In genomic region chr18:13235326-13235937, GRCh38 we compare ENCODE assay signal across 15 cellular contexts. TPM values are rescaled to one million over a fixed set of nuclear protein-coding genes. Genes with fewer than 3 reads are reported as not detected.
DNase-seq lines count a peak whose midpoint lies in the region; ATAC-seq and TF ChIP-seq lines count a peak whose summit lies in the region.
"Had no signal": no experiment of that assay in that cellular context is flagged by ENCODE, and none has a peak within 500 bp of the region (broad histone marks: within the 10 kb centered on the region; RNA-seq: fewer than 3 reads in every experiment).

No MANE protein-coding gene starts in this region.

- DNase-seq in activated T-cell treated with anti-CD3 and anti-CD28 coated beads, Interleukin-2, amount 50 U/mL, for 24 hours = peak; percentile 18
- no peak for DNase-seq in activated T-cell treated with anti-CD3 and anti-CD28 coated beads, Interleukin-2, amount 50 U/mL, for 4 hours
- peak; percentile 11 for DNase-seq in astrocyte of the spinal cord (ENCODE audit: low read depth, low spot score)
- DNase-seq in kidney glomerular epithelial cell (lab: John Stamatoyannopoulos, UW) = peak; percentile 10
- peak; percentile 14 for DNase-seq in stimulated activated CD8-positive, alpha-beta memory T cell treated with anti-CD3 and anti-CD28 coated beads, Interleukin-4, amount 100 ng/mL, for 48 hours
- DNase-seq in stimulated activated CD4-positive, alpha-beta T cell treated with anti-CD3 and anti-CD28 coated beads, Interleukin-1b, Interleukin-23, amount 100 ng/mL, for 48 hours = no peak
- DNase-seq: activated naive CD4-positive, alpha-beta T cell treated with Interleukin-2 at 50 U/mL for 16 hours; effector CD8-positive, alpha-beta T cell; natural killer cell; NCI-H1048 had no signal

- no peak overlapping the region for H3K4me3 ChIP-seq in astrocyte of the spinal cord (ENCODE audit: low read depth, low read length)
- H3K4me3 ChIP-seq: body of pancreas, Peyer's patch had no signal

- H3K27ac Mint-ChIP-seq in activated T-cell treated with anti-CD3 and anti-CD28 coated beads, Interleukin-2, amount 50 U/mL, for 24 hours = no peak overlapping the region
- H3K27ac Mint-ChIP-seq: natural killer cell, progenitor cell of endocrine pancreas had no signal

- ATAC-seq in activated T-cell treated with anti-CD3 and anti-CD28 coated beads, Interleukin-2, amount 50 U/mL, for 4 hours = no peak
- ATAC-seq in GM19324 (IDR thresholded peaks at IDR 0.05; ENCODE audit: low FRiP score, unreplicated experiment) (no peak), HG02759 (IDR thresholded peaks at IDR 0.05; ENCODE audit: unreplicated experiment) (no peak)
- ATAC-seq: natural killer cell had no signal

- peaks cover 1% of the 10 kb centered on the region for H3K4me1 Mint-ChIP-seq in activated T-cell treated with anti-CD3 and anti-CD28 coated beads, Interleukin-2, amount 50 U/mL, for 24 hours (ENCODE audit: low read depth)
- H3K4me1 Mint-ChIP-seq in activated T-cell treated with anti-CD3 and anti-CD28 coated beads, Interleukin-2, amount 50 U/mL, for 4 hours (ENCODE audit: low read depth) = no peaks in the 10 kb centered on the region
- H3K4me1 Mint-ChIP-seq: natural killer cell had no signal

- no peaks in the 10 kb centered on the region for H3K9me3 Mint-ChIP-seq in activated T-cell treated with anti-CD3 and anti-CD28 coated beads, Interleukin-2, amount 50 U/mL, for 24 hours
- H3K9me3 Mint-ChIP-seq in activated T-cell treated with anti-CD3 and anti-CD28 coated beads, Interleukin-2, amount 50 U/mL, for 4 hours = no peaks in the 10 kb centered on the region
- H3K9me3 Mint-ChIP-seq: natural killer cell had no signal

- no peaks in the 10 kb centered on the region for H3K36me3 Mint-ChIP-seq in activated T-cell treated with anti-CD3 and anti-CD28 coated beads, Interleukin-2, amount 50 U/mL, for 24 hours (ENCODE audit: low read depth)
- H3K36me3 Mint-ChIP-seq in activated T-cell treated with anti-CD3 and anti-CD28 coated beads, Interleukin-2, amount 50 U/mL, for 4 hours (ENCODE audit: insufficient read depth) = no peaks in the 10 kb centered on the region
- H3K36me3 Mint-ChIP-seq: natural killer cell had no signal

- H3K4me3 Mint-ChIP-seq in activated T-cell treated with anti-CD3 and anti-CD28 coated beads, Interleukin-2, amount 50 U/mL, for 24 hours = no peak overlapping the region
- H3K4me3 Mint-ChIP-seq in activated T-cell treated with anti-CD3 and anti-CD28 coated beads, Interleukin-2, amount 50 U/mL, for 4 hours = no peak overlapping the region
- H3K4me3 Mint-ChIP-seq: natural killer cell had no signal

- H3K27me3 Mint-ChIP-seq in activated T-cell treated with anti-CD3 and anti-CD28 coated beads, Interleukin-2, amount 50 U/mL, for 24 hours = no peaks in the 10 kb centered on the region
- H3K27me3 Mint-ChIP-seq in activated T-cell treated with anti-CD3 and anti-CD28 coated beads, Interleukin-2, amount 50 U/mL, for 4 hours (ENCODE audit: low read depth) = no peaks in the 10 kb centered on the region
- H3K27me3 Mint-ChIP-seq: progenitor cell of endocrine pancreas had no signal

- in situ Hi-C loops in astrocyte of the spinal cord (cut with HindIII; ENCODE audit: low sequenced_read_pairs) = no loop called here

- TF ChIP-seq CTCF in astrocyte of the spinal cord (IDR thresholded peaks at IDR 0.05; ENCODE audit: low read depth, low read length) = no peak

RNA-seq across cellular contexts. Expression of gene LDLRAD4, which starts 16.9 kb away (rescaled TPM):
- total RNA-seq in activated T-cell treated with anti-CD3 and anti-CD28 coated beads, Interleukin-2, amount 50 U/mL, for 4 hours = 10 to 100 TPM; 17.5 to 20.4 (median 18.3) TPM

Comparison
In these comparisons a context has a peak if more than half of its experiments do, and no peak if none do; other contexts are left out.
1. DNase-seq: peak in activated T-cell treated with anti-CD3 and anti-CD28 coated beads, Interleukin-2, amount 50 U/mL, for 24 hours (single experiment), astrocyte of the spinal cord (single experiment), kidney glomerular epithelial cell (single experiment) and stimulated activated CD8-positive, alpha-beta memory T cell treated with anti-CD3 and anti-CD28 coated beads, Interleukin-4, amount 100 ng/mL, for 48 hours (single experiment); none in activated T-cell treated with anti-CD3 and anti-CD28 coated beads, Interleukin-2, amount 50 U/mL, for 4 hours (single experiment) and stimulated activated CD4-positive, alpha-beta T cell treated with anti-CD3 and anti-CD28 coated beads, Interleukin-1b, Interleukin-23, amount 100 ng/mL, for 48 hours (single experiment).